Comparison of ENCODE assay signal across 11 cellular contexts in the genomic region with DNA sequence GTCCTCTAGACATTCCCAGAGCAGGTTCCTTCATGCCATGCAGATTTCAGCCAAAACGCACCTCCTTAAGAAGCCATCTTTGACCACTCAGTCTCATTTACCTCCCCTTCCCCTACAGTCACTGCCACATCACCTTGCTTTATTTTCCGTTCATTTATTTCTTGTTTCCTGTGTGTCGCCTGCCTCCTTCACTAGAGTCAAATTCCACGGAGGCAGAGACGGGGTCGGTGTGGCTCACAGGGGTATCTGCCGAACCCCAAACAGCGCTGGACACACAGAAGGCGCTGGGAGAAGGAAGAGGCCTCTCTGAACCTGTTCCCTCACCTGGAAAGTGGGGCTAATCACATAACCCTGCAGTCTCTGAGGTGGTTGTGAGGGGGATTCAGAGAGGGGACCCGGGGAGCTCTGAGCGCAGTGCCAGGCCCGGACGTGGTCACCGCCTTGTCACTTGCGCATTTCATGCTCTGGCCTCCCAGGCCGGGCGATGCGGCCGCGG. TPM values are rescaled to one million over a fixed set of nuclear protein-coding genes. Genes with fewer than 3 reads are reported as not detected.
DNase-seq lines count a peak whose midpoint lies in the region; ATAC-seq and TF ChIP-seq lines count a peak whose summit lies in the region.
"Had no signal": no experiment of that assay in that cellular context is flagged by ENCODE, and none has a peak within 500 bp of the region (broad histone marks: within the 10 kb centered on the region; RNA-seq: fewer than 3 reads in every experiment).

No MANE protein-coding gene starts in this region.

- peak overlapping the region; percentile 54 for H3K4me3 Mint-ChIP-seq in activated CD4-positive, alpha-beta memory T cell treated with anti-CD3 and anti-CD28 coated beads for 36 hours

- H3K4me1 ChIP-seq in left lung: peaks cover 5 to 15% of the 10 kb centered on the region in 2 donors
- peaks cover 10 to 15% (median 14%) of the 10 kb centered on the region in 4 donors for H3K4me1 ChIP-seq in stomach

- peaks cover 11 to 92% of the 10 kb centered on the region in 2 donors for H3K27me3 ChIP-seq in left lung
- H3K27me3 ChIP-seq in stomach: peaks cover 0 to 67% (median 35%) of the 10 kb centered on the region in 3 donors

- H3K27ac ChIP-seq in left lung (no peak overlapping the region), stomach (peak overlapping the region in 1 of 5 donors; percentile 62)

- no peaks in the 10 kb centered on the region for H3K9me3 Mint-ChIP-seq in activated CD4-positive, alpha-beta memory T cell treated with anti-CD3 and anti-CD28 coated beads for 36 hours

- intact Hi-C loops in activated CD4-positive, alpha-beta memory T cell treated with anti-CD3 and anti-CD28 coated beads for 36 hours (cut with micrococcal nuclease): no loop called here
- intact Hi-C loops in left lung (cut with DNase I) (no loop called here), stomach (cut with DNase I; ENCODE audit: low total_unique reads) (no loop called here)

- no peak overlapping the region for H3K27ac Mint-ChIP-seq in activated CD4-positive, alpha-beta memory T cell treated with anti-CD3 and anti-CD28 coated beads for 36 hours

- 25 to 53% (median 38%) methylated on average over 13 to 20 of the region's 20 CpGs for WGBS in stomach, 5 donors

- ATAC-seq in left lung: no peak
- ATAC-seq in HG02840 (IDR thresholded peaks at IDR 0.05; ENCODE audit: low FRiP score, unreplicated experiment): no peak

- POLR2A ChIA-PET in activated CD4-positive, alpha-beta memory T cell treated with anti-CD3 and anti-CD28 coated beads for 36 hours (lab: Charles Lee): no interaction called here

- H3K9me3 ChIP-seq in left lung (no peaks in the 10 kb centered on the region), stomach (no peaks in the 10 kb centered on the region)

- H3K4me3 ChIP-seq in left lung (peak overlapping the region; percentile 41 to 51), stomach (peak overlapping the region; percentile 60 to 75 (median 61))

- TF ChIP-seq POLR2A in stomach (IDR thresholded peaks at IDR 0.05): no peak

- peaks cover 34% of the 10 kb centered on the region for H3K27me3 Mint-ChIP-seq in activated CD4-positive, alpha-beta memory T cell treated with anti-CD3 and anti-CD28 coated beads for 36 hours

- CTCF ChIA-PET in activated CD4-positive, alpha-beta memory T cell treated with anti-CD3 and anti-CD28 coated beads for 36 hours (lab: Charles Lee): interaction anchor here (2.7 kb wide), 1 partner anchor 19 kb away, joined by 7 read pairs; no protein-coding TSS in a partner anchor

- TF ChIP-seq CTCF in left lung (IDR thresholded peaks at IDR 0.05) (no peak), stomach (IDR thresholded peaks at IDR 0.05) (no peak)

- H3K36me3 ChIP-seq in left lung (no peaks in the 10 kb centered on the region), stomach (no peaks in the 10 kb centered on the region)

- H3K36me3 Mint-ChIP-seq in activated CD4-positive, alpha-beta memory T cell treated with anti-CD3 and anti-CD28 coated beads for 36 hours: no peaks in the 10 kb centered on the region

- DNase-seq in NCI-H2171 treated with DMSO at 0.1 percent for 48 hours (lab: John Stamatoyannopoulos, UW): peak; percentile 26
- DNase-seq in NCI-H2171 (lab: John Stamatoyannopoulos, UW): no peak
- DNase-seq in activated CD4-positive, alpha-beta memory T cell treated with anti-CD3 and anti-CD28 coated beads for 36 hours: no peak
- DNase-seq in left lung: no peak
- DNase-seq in stomach: no peak
- no peak for DNase-seq in NCI-H2196 treated with DMSO at 0.1 percent for 48 hours (lab: John Stamatoyannopoulos, UW; ENCODE audit: unreplicated experiment)
- no peak for DNase-seq in HPDE6-E6E7 (ENCODE audit: extremely low spot score)
- DNase-seq: activated CD4-positive, alpha-beta T cell treated with anti-CD3 and anti-CD28 coated beads, Interleukin-2, amount 50 U/mL, for 1 hour; NCI-H446 had no signal

- H3K4me1 Mint-ChIP-seq in activated CD4-positive, alpha-beta memory T cell treated with anti-CD3 and anti-CD28 coated beads for 36 hours (ENCODE audit: low read depth): peaks cover 10% of the 10 kb centered on the region

- no peak for TF ChIP-seq EP300 in stomach (IDR thresholded peaks at IDR 0.05)

RNA-seq across cellular contexts. Expression of a gene that starts 23.6 kb away (rescaled TPM):
- under 1 TPM; 0.10 to 0.12 TPM for total RNA-seq in activated CD4-positive, alpha-beta memory T cell treated with anti-CD3 and anti-CD28 coated beads for 36 hours
- total RNA-seq in left lung (not detected), stomach (not detected)
- polyA plus RNA-seq in stomach: not detected
- total RNA-seq: left lobe of liver had no signal
